In genomic region chr6:56840467-56841371, GRCh38 we compare ENCODE assay signal across 1 cellular context.
TF ChIP-seq lines count a peak whose summit lies in the region.

No MANE protein-coding gene starts in this region.

TF ChIP-seq in WTC11, 78 proteins besides CTCF, POLR2A, EP300 and RAD21 (continued from another document):
- no peak for TF ChIP-seq ELF4 (CRISPR knock-in tag; IDR thresholded peaks at IDR 0.05; ENCODE audit: low read depth)
